Comparison of ENCODE assay signal across 12 cellular contexts in the genomic region with DNA sequence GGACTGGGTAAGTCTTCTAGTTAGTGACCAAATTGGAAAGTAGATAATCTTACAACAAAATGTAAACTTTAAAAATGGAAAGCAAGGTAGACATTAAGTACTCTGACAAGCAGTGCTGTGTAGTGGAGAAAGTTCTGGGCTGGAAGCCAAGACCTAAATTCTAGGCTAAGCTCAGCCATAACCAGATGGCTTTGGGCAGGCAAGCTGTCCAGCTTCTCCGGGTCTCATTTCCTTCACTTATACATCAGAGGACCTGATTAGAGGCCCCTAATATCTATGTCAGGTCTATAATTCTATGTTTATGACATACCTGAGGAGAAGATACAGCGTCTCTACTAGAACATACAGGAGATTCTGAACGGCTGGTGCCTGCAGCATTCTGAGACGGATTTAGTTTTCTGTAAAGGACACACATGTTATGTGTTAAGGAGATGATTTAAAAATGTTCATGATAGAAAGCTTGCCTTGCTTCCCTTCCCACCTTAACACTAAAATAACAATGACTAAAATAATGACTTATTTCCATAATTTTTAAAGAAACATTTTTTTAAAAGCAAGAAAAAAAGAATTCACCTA.
DNase-seq lines count a peak whose midpoint lies in the region; ATAC-seq and TF ChIP-seq lines count a peak whose summit lies in the region.
"Had no signal": no experiment of that assay in that cellular context is flagged by ENCODE, and none has a peak within 500 bp of the region (broad histone marks: within the 10 kb centered on the region; RNA-seq: fewer than 3 reads in every experiment).

No MANE protein-coding gene starts in this region.

- H2AK5ac ChIP-seq in mesenchymal stem cell (ENCODE audit: low read length, severe bottlenecking), result no peak overlapping the region

- H2BK120ac ChIP-seq in mesenchymal stem cell (ENCODE audit: low read depth, low read length), result no peak overlapping the region

- H3K4ac ChIP-seq in mesenchymal stem cell (ENCODE audit: low read depth in 1 of 2, low read length in 2 of 2), result no peak overlapping the region

- no peak overlapping the region for H3K4me2 ChIP-seq in mesenchymal stem cell (ENCODE audit: low read length, poor library complexity, severe bottlenecking)
- no peak overlapping the region for H3K4me2 ChIP-seq in MM.1S (ENCODE audit: low read depth, low read length)

- no peaks in the 10 kb centered on the region for H3K79me2 ChIP-seq in MM.1S (ENCODE audit: low read length)

- H3K18ac ChIP-seq in mesenchymal stem cell (ENCODE audit: low read depth in 1 of 2, low read length in 2 of 2), result no peak overlapping the region

- H3K9me3 ChIP-seq in mesenchymal stem cell (ENCODE audit: control insufficient read depth, low read length) (no peaks in the 10 kb centered on the region), MM.1S (replicated peaks; ENCODE audit: insufficient read depth, low read length) (no peaks in the 10 kb centered on the region)
- H3K9me3 ChIP-seq: spleen, transverse colon had no signal

- no peak overlapping the region for H2BK15ac ChIP-seq in mesenchymal stem cell (ENCODE audit: low read depth, poor library complexity, severe bottlenecking)

- peak; percentile 50 for DNase-seq in AG20443 (ENCODE audit: low spot score)
- peak; percentile 76 for DNase-seq in NCI-H2171 treated with DMSO at 0.1 percent for 48 hours (lab: John Stamatoyannopoulos, UW)
- peak; percentile 61 for DNase-seq in dedifferentiated amniotic fluid mesenchymal stem cell (ENCODE audit: extremely low spot score)
- peak; percentile 61 for DNase-seq in mesenchymal stem cell
- DNase-seq in MM.1S, result no peak
- DNase-seq in omental fat pad (ENCODE audit: low spot score), result no peak
- DNase-seq: amniotic stem cell, NCI-H2107, spleen, transverse colon had no signal

- H2AFZ ChIP-seq in mesenchymal stem cell (ENCODE audit: low read depth, low read length) (no peak overlapping the region), MM.1S (ENCODE audit: low read length) (no peak overlapping the region)

- H3K14ac ChIP-seq in mesenchymal stem cell (ENCODE audit: low read length in 2 of 2), result no peak overlapping the region

- H3K9ac ChIP-seq in mesenchymal stem cell (ENCODE audit: low read length) (no peak overlapping the region), MM.1S (ENCODE audit: low read length) (no peak overlapping the region)

- H3K4me1 ChIP-seq in mesenchymal stem cell (ENCODE audit: control insufficient read depth, insufficient read depth, low read depth, low read length) (peaks cover 1% of the 10 kb centered on the region), MM.1S (ENCODE audit: low read length) (no peaks in the 10 kb centered on the region)

- WGBS in mesenchymal stem cell, result 100% methylated on average over 3 of the region's 4 CpGs

- H3F3A ChIP-seq in MM.1S (ENCODE audit: insufficient read depth, low read length), result no peaks in the 10 kb centered on the region

- H3K27me3 ChIP-seq in mesenchymal stem cell (ENCODE audit: control insufficient read depth in 1 of 2, insufficient read depth in 1 of 2, low read length in 2 of 2), result no peaks in the 10 kb centered on the region
- H3K27me3 ChIP-seq in MM.1S (replicated peaks; ENCODE audit: insufficient read depth, low read length), result no peaks in the 10 kb centered on the region
- H3K27me3 ChIP-seq: spleen, transverse colon had no signal

- H3K27ac ChIP-seq in mesenchymal stem cell (ENCODE audit: low read length, poor library complexity, severe bottlenecking), result no peak overlapping the region
- no peak overlapping the region for H3K27ac ChIP-seq in MM.1S (ENCODE audit: low read length)
- H3K27ac ChIP-seq: spleen, transverse colon had no signal

- TF ChIP-seq CTCF in MM.1S (IDR thresholded peaks at IDR 0.05; ENCODE audit: low read length) (no peak), omental fat pad (IDR thresholded peaks at IDR 0.05) (no peak)

- ATAC-seq in HG03439 (IDR thresholded peaks at IDR 0.05; ENCODE audit: unreplicated experiment), result no peak
- no peak for ATAC-seq in GM18858 (IDR thresholded peaks at IDR 0.05; ENCODE audit: unreplicated experiment)
- no peak for ATAC-seq in omental fat pad (ENCODE audit: low FRiP score)

- H3K36me3 ChIP-seq in mesenchymal stem cell (ENCODE audit: control insufficient read depth in 1 of 2, insufficient read depth in 2 of 2, low read depth in 1 of 2, low read length in 2 of 2) (peaks cover 6 to 84% of the 10 kb centered on the region in 2 experiments), MM.1S (replicated peaks; ENCODE audit: insufficient read depth, low read length) (0 out of 2 replicates have a peak, but pooled peaks cover 4% of the 10 kb centered on the region)

- no peaks in the 10 kb centered on the region for H3K9me2 ChIP-seq in MM.1S (replicated peaks; ENCODE audit: insufficient read depth, low read length)

- H3K79me1 ChIP-seq in mesenchymal stem cell (replicated peaks; ENCODE audit: low read length, poor library complexity, severe bottlenecking), result peaks cover 18% of the 10 kb centered on the region

- H4K20me1 ChIP-seq in MM.1S (ENCODE audit: insufficient read depth, low read length), result no peaks in the 10 kb centered on the region

- H3K23ac ChIP-seq in mesenchymal stem cell (ENCODE audit: low read length in 2 of 2), result no peak overlapping the region

- H2BK5ac ChIP-seq in mesenchymal stem cell (ENCODE audit: low read depth, low read length, poor library complexity, severe bottlenecking), result no peak overlapping the region

- no peak overlapping the region for H3K4me3 ChIP-seq in mesenchymal stem cell (ENCODE audit: insufficient read depth in 1 of 2, low read depth in 1 of 2, low read length in 2 of 2)
- H3K4me3 ChIP-seq in MM.1S (ENCODE audit: low read length), result no peak overlapping the region
- H3K4me3 ChIP-seq: spleen, transverse colon had no signal

- H4K91ac ChIP-seq in mesenchymal stem cell (ENCODE audit: low read length), result no peak overlapping the region

- no peak overlapping the region for H2BK12ac ChIP-seq in mesenchymal stem cell (ENCODE audit: low read length in 2 of 2)

- no peak overlapping the region for H4K8ac ChIP-seq in mesenchymal stem cell (ENCODE audit: low read length)

Comparison
In these comparisons a context has a peak if more than half of its experiments do, and no peak if none do; other contexts are left out.
1. DNase-seq: peak in AG20443 (single experiment), NCI-H2171 treated with DMSO at 0.1 percent for 48 hours (single experiment), dedifferentiated amniotic fluid mesenchymal stem cell (single experiment) and mesenchymal stem cell (single experiment); none in MM.1S (single experiment) and omental fat pad (single experiment).